In genomic region chr7:117012284-117013174, GRCh38 we compare ENCODE assay signal across 8 cellular contexts. TPM values are rescaled to one million over a fixed set of nuclear protein-coding genes. Genes with fewer than 3 reads are reported as not detected.
A peak's percentile ranks its signal among the peaks of the same experiment; 100 is the strongest.
DNase-seq lines count a peak whose midpoint lies in the region; ATAC-seq, FAIRE-seq and TF ChIP-seq lines count a peak whose summit lies in the region.

No MANE protein-coding gene starts in this region.

- H3K9me3 ChIP-seq in Panc1 (ENCODE audit: control insufficient read depth, insufficient read depth, low read depth, low read length) (no peaks in the 10 kb centered on the region), right cardiac atrium (ENCODE audit: control insufficient read depth, low read length) (no peaks in the 10 kb centered on the region)

- peak; percentile 41 for DNase-seq in Panc1 (ENCODE audit: low read depth, low spot score)
- DNase-seq in frontal cortex (ENCODE audit: low spot score in 2 of 2) = no peak
- DNase-seq in sciatic nerve (ENCODE audit: low spot score) = no peak
- no peak for DNase-seq in NCI-H1436 (lab: John Stamatoyannopoulos, UW)
- no peak for DNase-seq in right cardiac atrium

- FAIRE-seq in frontal cortex (lab: Jason Lieb, UNC) = peak; percentile 43

- H3K27ac ChIP-seq in C4-2B (no peak overlapping the region), Panc1 (ENCODE audit: low read length) (no peak overlapping the region; the same call in 1 of the 2 replicates), right cardiac atrium (ENCODE audit: low read length) (no peak overlapping the region)

- peak; percentile 59 for TF ChIP-seq CTCF in C4-2B (conservative IDR thresholded peaks at IDR 0.05)
- peak; percentile 49; the same call in 1 of the 2 replicates for TF ChIP-seq CTCF in Panc1 (IDR thresholded peaks at IDR 0.05)

- WGBS in right cardiac atrium = 79% methylated on average over 4 of the region's 4 CpGs

- intact Hi-C loops in Panc1 (cut with micrococcal nuclease; ENCODE audit: unreplicated experiment) = loop anchor here (5.0 kb wide), 1 partner anchor 60 kb away; the partner anchor contains the start of gene ST7
- intact Hi-C loops in sciatic nerve (cut with DNase I) = no loop called here
- intact Hi-C loops in right cardiac atrium (cut with DNase I) = loop anchor here in 1 of 4 donors (10.0 kb wide), 1 partner anchor 102 kb away; no protein-coding TSS in a partner anchor

- no peaks in the 10 kb centered on the region for H3K36me3 ChIP-seq in Panc1 (ENCODE audit: control insufficient read depth, insufficient read depth, low read length)

- in situ Hi-C loops in Panc1 (cut with HindIII; ENCODE audit: low pct_unique_long_range_greater_than_20kb, low sequenced_read_pairs) = no loop called here

- no peak overlapping the region for H3K4me3 ChIP-seq in Panc1 (ENCODE audit: low read depth in 2 of 2, low read length in 2 of 2)
- no peak overlapping the region for H3K4me3 ChIP-seq in right cardiac atrium (ENCODE audit: low read length)

- H3K27me3 ChIP-seq in Panc1 (ENCODE audit: control insufficient read depth, insufficient read depth, low read length) (no peaks in the 10 kb centered on the region), right cardiac atrium (ENCODE audit: control insufficient read depth, insufficient read depth) (no peaks in the 10 kb centered on the region)

- POLR2A ChIA-PET in Panc1 (lab: Charles Lee) = no interaction called here

- BruUV-seq in Panc1 (replicated peaks; lab: Mats Ljungman, UMichigan) = no TSS peak

- CTCF ChIA-PET in Panc1 (lab: Charles Lee) = interaction anchor here (0.6 to 1.7 kb wide), 6 partner anchors 9 to 421 kb away, joined by 3 to 11 read pairs (median 4); no protein-coding TSS in a partner anchor

- ATAC-seq in GM19023 (IDR thresholded peaks at IDR 0.05; ENCODE audit: unreplicated experiment) = peak; percentile 6
- peak; percentile 3 for ATAC-seq in HG03103 (IDR thresholded peaks at IDR 0.05; ENCODE audit: low read depth, unreplicated experiment)
- ATAC-seq in Panc1 = peak; percentile 74
- ATAC-seq in sciatic nerve = no peak
- ATAC-seq in right cardiac atrium = no peak

- H3K4me1 ChIP-seq in Panc1 (ENCODE audit: control insufficient read depth, insufficient read depth, low read length) (peaks cover 19% of the 10 kb centered on the region), right cardiac atrium (ENCODE audit: control insufficient read depth, insufficient read depth, low read length) (peaks cover 6% of the 10 kb centered on the region)

RNA-seq across cellular contexts. Expression of gene ST7, which starts 59.2 kb away (rescaled TPM):
- total RNA-seq in Panc1 (2021; ENCODE audit: unreplicated experiment) (19.6 TPM), frontal cortex (69.7 TPM), sciatic nerve (19.7 TPM), right cardiac atrium (10 to 100 TPM; 35.2 to 36.8 (median 36.3) TPM)
- polyA plus RNA-seq in Panc1 (2012; ENCODE audit: insufficient read length) = 14.3 TPM
- polyA plus RNA-seq in right cardiac atrium = 25.0 TPM

Comparison
In these comparisons a context has a peak if more than half of its experiments do, and no peak if none do; other contexts are left out.
1. ATAC-seq: peak in GM19023 (single experiment), HG03103 (single experiment) and Panc1 (single experiment); none in sciatic nerve (single experiment) and right cardiac atrium (0 of 2).